Comparison of ENCODE assay signal across 19 cellular contexts in the genomic region with DNA sequence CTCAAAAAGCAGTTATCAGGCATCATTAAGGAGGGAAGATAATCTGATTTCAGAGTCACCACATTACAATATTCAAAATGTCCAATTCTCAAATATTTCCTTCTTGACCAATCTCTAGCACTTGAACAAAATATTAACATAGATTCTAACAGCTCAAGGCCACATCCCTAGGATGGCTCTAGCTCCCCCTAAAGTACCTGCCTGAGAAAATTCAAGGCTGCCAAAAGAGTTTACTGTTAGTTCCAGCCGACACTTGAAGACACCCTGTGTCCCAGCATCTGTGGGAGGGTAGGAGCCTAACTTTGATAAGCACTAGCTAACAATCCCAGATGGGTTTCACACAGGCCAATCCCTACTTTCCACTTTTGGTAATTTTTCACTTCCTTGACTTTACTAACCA. TPM values are rescaled to one million over a fixed set of nuclear protein-coding genes. Genes with fewer than 3 reads are reported as not detected.
DNase-seq lines count a peak whose midpoint lies in the region; ATAC-seq, FAIRE-seq and TF ChIP-seq lines count a peak whose summit lies in the region.
"Had no signal": no experiment of that assay in that cellular context is flagged by ENCODE, and none has a peak within 500 bp of the region (broad histone marks: within the 10 kb centered on the region; RNA-seq: fewer than 3 reads in every experiment).

No MANE protein-coding gene starts in this region.

- no peaks in the 10 kb centered on the region for H3K9me3 ChIP-seq in OCI-LY7 (ENCODE audit: low read length)
- H3K9me3 ChIP-seq in K562 (replicated peaks; ENCODE audit: control insufficient read depth, insufficient read depth, low read depth, low read length) = no peaks in the 10 kb centered on the region
- no peaks in the 10 kb centered on the region for H3K9me3 ChIP-seq in neural progenitor cell (ENCODE audit: low read depth)
- H3K9me3 ChIP-seq in adrenal gland (replicated peaks in 1 of 3) = no peaks in the 10 kb centered on the region

- no peaks in the 10 kb centered on the region for H3K27me3 ChIP-seq in H7 (ENCODE audit: control insufficient read depth, insufficient read depth, low read length)
- peaks cover 0 to 4% of the 10 kb centered on the region in 2 experiments; a peak in 1 of 5 replicates for H3K27me3 ChIP-seq in K562 (ENCODE audit: control insufficient read depth in 2 of 2, insufficient read depth in 2 of 2, low read length in 2 of 2)
- H3K27me3 ChIP-seq in neural progenitor cell = no peaks in the 10 kb centered on the region
- H3K27me3 ChIP-seq in adrenal gland = no peaks in the 10 kb centered on the region

- H3K79me2 ChIP-seq in OCI-LY7 (ENCODE audit: insufficient read depth, low read depth, low read length) (no peaks in the 10 kb centered on the region), K562 (ENCODE audit: control insufficient read depth, insufficient read depth, low read length) (no peaks in the 10 kb centered on the region), neural progenitor cell (ENCODE audit: low read depth) (no peaks in the 10 kb centered on the region)

- 0% methylated on average over 1 of the region's 1 CpG for WGBS in K562 (ENCODE audit: insufficient coverage, low coverage, missing lambda C conversion rate)
- 0 to 38% (median 5%) methylated on average over 1 of the region's 1 CpG for WGBS in adrenal gland, 4 donors

- H3K4me2 ChIP-seq in OCI-LY7 (ENCODE audit: low read length) = no peak overlapping the region
- no peak overlapping the region for H3K4me2 ChIP-seq in K562 (ENCODE audit: insufficient read depth, low read length)
- H3K4me2 ChIP-seq in neural progenitor cell = no peak overlapping the region
- H3K4me2 ChIP-seq: PC-9 had no signal

- H3K4me1 ChIP-seq in OCI-LY7 (ENCODE audit: insufficient read depth, low read length, poor library complexity, severe bottlenecking) (no peaks in the 10 kb centered on the region), K562 (replicated peaks in 1 of 2; ENCODE audit: control insufficient read depth in 2 of 2, insufficient read depth in 2 of 2, low read length in 2 of 2) (no peaks in the 10 kb centered on the region; a peak in 1 of 5 replicates), neural progenitor cell (no peaks in the 10 kb centered on the region), adrenal gland (replicated peaks in 1 of 2) (no peaks in the 10 kb centered on the region)

- no peaks in the 10 kb centered on the region for H3K9me2 ChIP-seq in OCI-LY7 (ENCODE audit: insufficient read depth, low read length)

- H3K36me3 ChIP-seq in H7 (replicated peaks; ENCODE audit: control insufficient read depth, insufficient read depth, low read length) (no peaks in the 10 kb centered on the region), OCI-LY7 (ENCODE audit: insufficient read depth, low read length) (no peaks in the 10 kb centered on the region), K562 (ENCODE audit: control insufficient read depth, insufficient read depth, low read length) (no peaks in the 10 kb centered on the region), neural progenitor cell (no peaks in the 10 kb centered on the region), adrenal gland (replicated peaks in 1 of 2) (no peaks in the 10 kb centered on the region)

- no peak overlapping the region for H2AFZ ChIP-seq in OCI-LY7 (ENCODE audit: low read length)
- no peak overlapping the region for H2AFZ ChIP-seq in K562 (ENCODE audit: low read depth, low read length)
- no peak overlapping the region for H2AFZ ChIP-seq in neural progenitor cell (replicated peaks)
- H2AFZ ChIP-seq: PC-9 had no signal

- no peaks in the 10 kb centered on the region for H3K27me3 Mint-ChIP-seq in neural progenitor cell (ENCODE audit: insufficient read depth, low read depth)

- intact Hi-C loops in OCI-LY7 (cut with micrococcal nuclease; ENCODE audit: unreplicated experiment) (no loop called here), K562 (cut with micrococcal nuclease) (no loop called here), adrenal gland (cut with DNase I) (loop anchor here in 1 of 2 donors (10.0 kb wide), 1 partner anchor 144 kb away; no protein-coding TSS in a partner anchor)

- no peaks in the 10 kb centered on the region for H3F3A ChIP-seq in neural progenitor cell (ENCODE audit: low read depth)

- TF ChIP-seq CTCF in OCI-LY7 (conservative IDR thresholded peaks at IDR 0.05; ENCODE audit: low read length) (0 out of 2 replicates have a peak, but pooled peaks have one; percentile 26), K562 (IDR thresholded peaks at IDR 0.05 in 2 of 3, conservative IDR thresholded peaks at IDR 0.05 in 1 of 3; ENCODE audit: insufficient read depth in 2 of 3, low read depth in 1 of 3, low read length in 3 of 3) (peak in 2 of 3 experiments; percentile 20 to 21; a peak in 2 of 6 replicates), neural progenitor cell (IDR thresholded peaks at IDR 0.05) (peak; percentile 20), adrenal gland (IDR thresholded peaks at IDR 0.05) (no peak), omental fat pad (IDR thresholded peaks at IDR 0.05) (no peak)

- no peak overlapping the region for H3K27ac Mint-ChIP-seq in neural progenitor cell

- peaks cover 3% of the 10 kb centered on the region for H3K4me1 Mint-ChIP-seq in neural progenitor cell

- no peaks in the 10 kb centered on the region for H3K9me1 ChIP-seq in K562 (ENCODE audit: control insufficient read depth, insufficient read depth, low read length)

- no peak overlapping the region for H3K4me3 Mint-ChIP-seq in neural progenitor cell

- H3K27ac ChIP-seq in OCI-LY7 (ENCODE audit: low read depth, low read length, poor library complexity, severe bottlenecking) (no peak overlapping the region), K562 (ENCODE audit: extremely low read depth, low read depth, low read length) (no peak overlapping the region), neural progenitor cell (no peak overlapping the region), adrenal gland (no peak overlapping the region)
- H3K27ac ChIP-seq: C4-2B, PC-9 had no signal

- H3K9me3 Mint-ChIP-seq in neural progenitor cell = no peaks in the 10 kb centered on the region

- H3K4me3 ChIP-seq in H7 (ENCODE audit: insufficient read depth, low read depth, low read length) (no peak overlapping the region), OCI-LY7 (ENCODE audit: low read depth, low read length, poor library complexity, severe bottlenecking) (no peak overlapping the region), K562 (no peak overlapping the region), neural progenitor cell (no peak overlapping the region), adrenal gland (no peak overlapping the region)
- H3K4me3 ChIP-seq: PC-9 had no signal

- CTCF ChIA-PET in OCI-LY7 (lab: Charles Lee; ENCODE audit: unreplicated experiment) = no interaction called here
- CTCF ChIA-PET in K562 (lab: Yijun Ruan, JAX; ENCODE audit: low intra/inter-chr PET ratio) = no interaction called here

- peak in 1 of 2 experiments; percentile 6; a peak in 1 of 4 replicates for TF ChIP-seq RAD21 in K562 (CRISPR knock-in tag; conservative IDR thresholded peaks at IDR 0.05 in 1 of 2, IDR thresholded peaks at IDR 0.05 in 1 of 2)

- BruUV-seq in OCI-LY7 (replicated peaks; lab: Mats Ljungman, UMichigan) (no TSS peak), K562 (replicated peaks; lab: Mats Ljungman, UMichigan) (no TSS peak)

- no peak overlapping the region for H3K9ac ChIP-seq in K562 (ENCODE audit: insufficient read depth in 1 of 2, low read depth in 2 of 2, low read length in 2 of 2)
- no peak overlapping the region for H3K9ac ChIP-seq in neural progenitor cell

- TF ChIP-seq POLR2A in K562 (conservative IDR thresholded peaks at IDR 0.05) (no peak), adrenal gland (IDR thresholded peaks at IDR 0.05) (no peak)

- POLR2A ChIA-PET in OCI-LY7 (lab: Charles Lee) = interaction anchor here (0.5 to 1.1 kb wide), 2 partner anchors 8 to 33 kb away, joined by 3 read pairs; no protein-coding TSS in a partner anchor
- POLR2A ChIA-PET in K562 (lab: Yijun Ruan, JAX) = interaction anchor here (0.8 to 1.2 kb wide), 3 partner anchors 9 to 119 kb away, joined by 3 to 6 read pairs (median 3); no protein-coding TSS in a partner anchor

- DNase-seq in H7 (peak; percentile 16), OCI-LY7 (ENCODE audit: low spot score) (no peak), K562 (ENCODE audit: extremely low read depth in 1 of 4, low spot score in 3 of 4) (peak in 1 of 4 experiments; percentile 14), neural progenitor cell (ENCODE audit: low spot score) (no peak), adrenal gland (no peak), omental fat pad (ENCODE audit: low spot score) (no peak)
- DNase-seq: COR-L47, DMS153, Kasumi-1, MV-4-11, NCI-H1436, NCI-H2081, NCI-H524, PC-9, Right ventricle myocardium superior had no signal

- ATAC-seq in K562 (peak; percentile 71; the same call in 2 of the 3 replicates), GM18519 (IDR thresholded peaks at IDR 0.05; ENCODE audit: low FRiP score, unreplicated experiment) (no peak), GM19452 (IDR thresholded peaks at IDR 0.05; ENCODE audit: unreplicated experiment) (no peak), omental fat pad (ENCODE audit: low FRiP score) (no peak)

- FAIRE-seq in K562 (lab: Jason Lieb, UNC) = no peak
- FAIRE-seq: GM12891 had no signal

- H3K36me3 Mint-ChIP-seq in neural progenitor cell = no peaks in the 10 kb centered on the region

- H4K20me1 ChIP-seq in OCI-LY7 (ENCODE audit: insufficient read depth, low read length) (no peaks in the 10 kb centered on the region), K562 (replicated peaks; ENCODE audit: control insufficient read depth, insufficient read depth, low read length) (no peaks in the 10 kb centered on the region), neural progenitor cell (ENCODE audit: low read depth) (no peaks in the 10 kb centered on the region)

- in situ Hi-C loops in K562 (cut with MboI) = no loop called here

- no peak for TF ChIP-seq EP300 in K562 (IDR thresholded peaks at IDR 0.05; ENCODE audit: low read length)

RNA-seq across cellular contexts. Expression of a gene that starts 10.4 kb away (rescaled TPM):
- 15.1 and 15.5 TPM in 2 replicates for total RNA-seq in H7 (2014; rRNA removed; shearing (Covaris generic))
- total RNA-seq in OCI-LY7 (2014; rRNA removed; shearing (Covaris generic)) = 27.2 and 29.4 TPM in 2 replicates
- total RNA-seq in OCI-LY7 (2022) (18.6 and 18.9 TPM in 2 replicates), K562 (2014; rRNA removed) (8.4 and 8.7 TPM in 2 replicates), K562 (2014; rRNA removed; fragmentation: Illumina TruSeq; extraction: Trizol) (4.9 and 5.4 TPM in 2 replicates), K562 (2015; rRNA removed; fragmentation: Illumina TruSeq; extraction: Trizol) (6.1 and 6.8 TPM in 2 replicates), K562 (2021) (5.2 and 5.6 TPM in 2 replicates), neural progenitor cell (ENCODE audit: low replicate concordance) (15.6 and 16.1 TPM in 2 replicates), adrenal gland (10 to 100 TPM in 6 of 8 donors, 1 to 10 TPM in 2; 8.0 to 16.9 (median 13.6) TPM), omental fat pad (1 to 10 TPM; 5.5 to 7.3 (median 7.0) TPM)
- total RNA-seq in K562 (2011; cell fraction: chromatin; rRNA removed; ENCODE audit: low replicate concordance) = 4.2 and 4.7 TPM in 2 replicates
- total RNA-seq in K562 (2011; cell fraction: nucleolus; rRNA removed) = 6.4 and 7.8 TPM in 2 replicates
- total RNA-seq in K562 (2011; cell fraction: nucleoplasm; rRNA removed) = 6.1 and 6.6 TPM in 2 replicates
- polyA plus RNA-seq in K562 (2011; rRNA removed) (4.1 TPM in 2 replicates), K562 (2014; fragmentation: Illumina TruSeq; extraction: Trizol) (5.5 and 6.5 TPM in 2 replicates), K562 (2014; fragmentation: Nextera tagmentation; extraction: Ambion mirVana) (under 1 TPM; 0.92 to 0.93 TPM), K562 (2014; rRNA removed) (6.2 and 6.5 TPM in 2 replicates), adrenal gland (10 to 100 TPM in 2 of 3 donors, 1 to 10 TPM in 1; 9.4 to 12.6 (median 10.3) TPM)
- 4.2 and 5.5 TPM in 2 replicates for polyA plus RNA-seq in K562 (2011; cell fraction: cytosol; rRNA removed)
- 2.9 and 3.7 TPM in 2 replicates for polyA plus RNA-seq in K562 (2011; cell fraction: nucleus; rRNA removed)
- polyA plus RNA-seq in K562 (2012) = 4.1 and 5.1 TPM in 2 replicates
- 2.5 and 2.7 TPM in 2 replicates for polyA minus RNA-seq in K562 (2011; rRNA and poly(A)+ RNA removed)
- 2.2 and 2.9 TPM in 2 replicates for polyA minus RNA-seq in K562 (2011; cell fraction: cytosol; rRNA and poly(A)+ RNA removed)
- polyA minus RNA-seq in K562 (2011; cell fraction: nucleus; rRNA and poly(A)+ RNA removed) = 1.6 and 3.8 TPM in 2 replicates

Comparison
In these comparisons a context has a peak if more than half of its experiments do, and no peak if none do; other contexts are left out.
1. CTCF ChIP-seq: peak in OCI-LY7 (single experiment), K562 (2 of 3) and neural progenitor cell (single experiment); none in adrenal gland (0 of 6) and omental fat pad (0 of 3).